In the genomic region with DNA sequence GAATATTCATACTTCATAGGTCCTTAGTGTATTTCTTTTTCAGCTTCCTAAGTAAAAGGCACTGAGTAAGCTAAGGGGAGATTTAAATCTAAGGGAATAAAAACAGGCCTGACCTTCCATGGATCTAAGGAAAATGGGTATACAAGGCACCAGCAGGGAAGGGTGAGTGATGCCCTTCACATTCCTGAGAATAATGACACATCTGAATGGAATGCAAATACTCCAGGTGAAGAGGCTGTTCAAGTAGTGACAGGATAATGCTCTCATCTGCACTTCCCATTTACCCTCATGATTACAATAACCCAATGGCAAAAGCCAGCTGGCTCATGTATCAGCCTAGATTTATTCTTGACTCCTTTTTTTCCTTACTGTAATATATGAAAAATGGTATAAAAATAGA, we compare ENCODE assay signal across 1 cellular context.
TF ChIP-seq lines count a peak whose summit lies in the region.

No MANE protein-coding gene starts in this region.

TF ChIP-seq in H1, 55 proteins besides CTCF, POLR2A, EP300 and RAD21 (continued from another document):
- TF ChIP-seq, protein P1, sequence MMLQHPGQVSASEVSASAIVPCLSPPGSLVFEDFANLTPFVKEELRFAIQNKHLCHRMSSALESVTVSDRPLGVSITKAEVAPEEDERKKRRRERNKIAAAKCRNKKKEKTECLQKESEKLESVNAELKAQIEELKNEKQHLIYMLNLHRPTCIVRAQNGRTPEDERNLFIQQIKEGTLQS (IDR thresholded peaks at IDR 0.05; ENCODE audit: insufficient read depth, low read depth, low read length) = no peak
- TF ChIP-seq CHD1 (IDR thresholded peaks at IDR 0.05; ENCODE audit: low read depth, low read length) = no peak
- TF ChIP-seq KDM1A (IDR thresholded peaks at IDR 0.05; ENCODE audit: borderline replicate concordance, low read length) = no peak
- TF ChIP-seq SUZ12 (IDR thresholded peaks at IDR 0.05; ENCODE audit: low read length) = no peak
- TF ChIP-seq, protein P2, sequence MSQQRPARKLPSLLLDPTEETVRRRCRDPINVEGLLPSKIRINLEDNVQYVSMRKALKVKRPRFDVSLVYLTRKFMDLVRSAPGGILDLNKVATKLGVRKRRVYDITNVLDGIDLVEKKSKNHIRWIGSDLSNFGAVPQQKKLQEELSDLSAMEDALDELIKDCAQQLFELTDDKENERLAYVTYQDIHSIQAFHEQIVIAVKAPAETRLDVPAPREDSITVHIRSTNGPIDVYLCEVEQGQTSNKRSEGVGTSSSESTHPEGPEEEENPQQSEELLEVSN (IDR thresholded peaks at IDR 0.05) = no peak
- no peak for TF ChIP-seq PHF8 (conservative IDR thresholded peaks at IDR 0.05; ENCODE audit: low read depth, low read length)
- TF ChIP-seq BACH1 (IDR thresholded peaks at IDR 0.05; ENCODE audit: low read length) = no peak
- no peak for TF ChIP-seq CEBPB (IDR thresholded peaks at IDR 0.05; ENCODE audit: low read depth, low read length)
- no peak for TF ChIP-seq SIRT6 (IDR thresholded peaks at IDR 0.05; ENCODE audit: low read length)
- no peak for TF ChIP-seq SIX5 (IDR thresholded peaks at IDR 0.05; ENCODE audit: low read depth, low read length)
- TF ChIP-seq TCF12 (IDR thresholded peaks at IDR 0.05; ENCODE audit: low read depth, low read length) = 0 out of 2 replicates have a peak, but pooled peaks have one; percentile 44
- peak; percentile 97 for TF ChIP-seq TEAD4 (IDR thresholded peaks at IDR 0.05; ENCODE audit: low read depth, low read length)
- TF ChIP-seq, protein P3, sequence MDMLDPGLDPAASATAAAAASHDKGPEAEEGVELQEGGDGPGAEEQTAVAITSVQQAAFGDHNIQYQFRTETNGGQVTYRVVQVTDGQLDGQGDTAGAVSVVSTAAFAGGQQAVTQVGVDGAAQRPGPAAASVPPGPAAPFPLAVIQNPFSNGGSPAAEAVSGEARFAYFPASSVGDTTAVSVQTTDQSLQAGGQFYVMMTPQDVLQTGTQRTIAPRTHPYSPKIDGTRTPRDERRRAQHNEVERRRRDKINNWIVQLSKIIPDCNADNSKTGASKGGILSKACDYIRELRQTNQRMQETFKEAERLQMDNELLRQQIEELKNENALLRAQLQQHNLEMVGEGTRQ (IDR thresholded peaks at IDR 0.05; ENCODE audit: low read length) = no peak
- TF ChIP-seq, protein P4, sequence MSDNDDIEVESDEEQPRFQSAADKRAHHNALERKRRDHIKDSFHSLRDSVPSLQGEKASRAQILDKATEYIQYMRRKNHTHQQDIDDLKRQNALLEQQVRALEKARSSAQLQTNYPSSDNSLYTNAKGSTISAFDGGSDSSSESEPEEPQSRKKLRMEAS (IDR thresholded peaks at IDR 0.05) = no peak
- TF ChIP-seq SP2 (IDR thresholded peaks at IDR 0.05; ENCODE audit: low read length) = no peak
- no peak for TF ChIP-seq KDM4A (IDR thresholded peaks at IDR 0.05; ENCODE audit: low read depth, low read length, severe bottlenecking)
- TF ChIP-seq CBX8 (IDR thresholded peaks at IDR 0.05; ENCODE audit: borderline replicate concordance, low read depth, low read length) = no peak
- no peak for TF ChIP-seq SP4 (IDR thresholded peaks at IDR 0.05; ENCODE audit: low read length)
- TF ChIP-seq, protein P5, sequence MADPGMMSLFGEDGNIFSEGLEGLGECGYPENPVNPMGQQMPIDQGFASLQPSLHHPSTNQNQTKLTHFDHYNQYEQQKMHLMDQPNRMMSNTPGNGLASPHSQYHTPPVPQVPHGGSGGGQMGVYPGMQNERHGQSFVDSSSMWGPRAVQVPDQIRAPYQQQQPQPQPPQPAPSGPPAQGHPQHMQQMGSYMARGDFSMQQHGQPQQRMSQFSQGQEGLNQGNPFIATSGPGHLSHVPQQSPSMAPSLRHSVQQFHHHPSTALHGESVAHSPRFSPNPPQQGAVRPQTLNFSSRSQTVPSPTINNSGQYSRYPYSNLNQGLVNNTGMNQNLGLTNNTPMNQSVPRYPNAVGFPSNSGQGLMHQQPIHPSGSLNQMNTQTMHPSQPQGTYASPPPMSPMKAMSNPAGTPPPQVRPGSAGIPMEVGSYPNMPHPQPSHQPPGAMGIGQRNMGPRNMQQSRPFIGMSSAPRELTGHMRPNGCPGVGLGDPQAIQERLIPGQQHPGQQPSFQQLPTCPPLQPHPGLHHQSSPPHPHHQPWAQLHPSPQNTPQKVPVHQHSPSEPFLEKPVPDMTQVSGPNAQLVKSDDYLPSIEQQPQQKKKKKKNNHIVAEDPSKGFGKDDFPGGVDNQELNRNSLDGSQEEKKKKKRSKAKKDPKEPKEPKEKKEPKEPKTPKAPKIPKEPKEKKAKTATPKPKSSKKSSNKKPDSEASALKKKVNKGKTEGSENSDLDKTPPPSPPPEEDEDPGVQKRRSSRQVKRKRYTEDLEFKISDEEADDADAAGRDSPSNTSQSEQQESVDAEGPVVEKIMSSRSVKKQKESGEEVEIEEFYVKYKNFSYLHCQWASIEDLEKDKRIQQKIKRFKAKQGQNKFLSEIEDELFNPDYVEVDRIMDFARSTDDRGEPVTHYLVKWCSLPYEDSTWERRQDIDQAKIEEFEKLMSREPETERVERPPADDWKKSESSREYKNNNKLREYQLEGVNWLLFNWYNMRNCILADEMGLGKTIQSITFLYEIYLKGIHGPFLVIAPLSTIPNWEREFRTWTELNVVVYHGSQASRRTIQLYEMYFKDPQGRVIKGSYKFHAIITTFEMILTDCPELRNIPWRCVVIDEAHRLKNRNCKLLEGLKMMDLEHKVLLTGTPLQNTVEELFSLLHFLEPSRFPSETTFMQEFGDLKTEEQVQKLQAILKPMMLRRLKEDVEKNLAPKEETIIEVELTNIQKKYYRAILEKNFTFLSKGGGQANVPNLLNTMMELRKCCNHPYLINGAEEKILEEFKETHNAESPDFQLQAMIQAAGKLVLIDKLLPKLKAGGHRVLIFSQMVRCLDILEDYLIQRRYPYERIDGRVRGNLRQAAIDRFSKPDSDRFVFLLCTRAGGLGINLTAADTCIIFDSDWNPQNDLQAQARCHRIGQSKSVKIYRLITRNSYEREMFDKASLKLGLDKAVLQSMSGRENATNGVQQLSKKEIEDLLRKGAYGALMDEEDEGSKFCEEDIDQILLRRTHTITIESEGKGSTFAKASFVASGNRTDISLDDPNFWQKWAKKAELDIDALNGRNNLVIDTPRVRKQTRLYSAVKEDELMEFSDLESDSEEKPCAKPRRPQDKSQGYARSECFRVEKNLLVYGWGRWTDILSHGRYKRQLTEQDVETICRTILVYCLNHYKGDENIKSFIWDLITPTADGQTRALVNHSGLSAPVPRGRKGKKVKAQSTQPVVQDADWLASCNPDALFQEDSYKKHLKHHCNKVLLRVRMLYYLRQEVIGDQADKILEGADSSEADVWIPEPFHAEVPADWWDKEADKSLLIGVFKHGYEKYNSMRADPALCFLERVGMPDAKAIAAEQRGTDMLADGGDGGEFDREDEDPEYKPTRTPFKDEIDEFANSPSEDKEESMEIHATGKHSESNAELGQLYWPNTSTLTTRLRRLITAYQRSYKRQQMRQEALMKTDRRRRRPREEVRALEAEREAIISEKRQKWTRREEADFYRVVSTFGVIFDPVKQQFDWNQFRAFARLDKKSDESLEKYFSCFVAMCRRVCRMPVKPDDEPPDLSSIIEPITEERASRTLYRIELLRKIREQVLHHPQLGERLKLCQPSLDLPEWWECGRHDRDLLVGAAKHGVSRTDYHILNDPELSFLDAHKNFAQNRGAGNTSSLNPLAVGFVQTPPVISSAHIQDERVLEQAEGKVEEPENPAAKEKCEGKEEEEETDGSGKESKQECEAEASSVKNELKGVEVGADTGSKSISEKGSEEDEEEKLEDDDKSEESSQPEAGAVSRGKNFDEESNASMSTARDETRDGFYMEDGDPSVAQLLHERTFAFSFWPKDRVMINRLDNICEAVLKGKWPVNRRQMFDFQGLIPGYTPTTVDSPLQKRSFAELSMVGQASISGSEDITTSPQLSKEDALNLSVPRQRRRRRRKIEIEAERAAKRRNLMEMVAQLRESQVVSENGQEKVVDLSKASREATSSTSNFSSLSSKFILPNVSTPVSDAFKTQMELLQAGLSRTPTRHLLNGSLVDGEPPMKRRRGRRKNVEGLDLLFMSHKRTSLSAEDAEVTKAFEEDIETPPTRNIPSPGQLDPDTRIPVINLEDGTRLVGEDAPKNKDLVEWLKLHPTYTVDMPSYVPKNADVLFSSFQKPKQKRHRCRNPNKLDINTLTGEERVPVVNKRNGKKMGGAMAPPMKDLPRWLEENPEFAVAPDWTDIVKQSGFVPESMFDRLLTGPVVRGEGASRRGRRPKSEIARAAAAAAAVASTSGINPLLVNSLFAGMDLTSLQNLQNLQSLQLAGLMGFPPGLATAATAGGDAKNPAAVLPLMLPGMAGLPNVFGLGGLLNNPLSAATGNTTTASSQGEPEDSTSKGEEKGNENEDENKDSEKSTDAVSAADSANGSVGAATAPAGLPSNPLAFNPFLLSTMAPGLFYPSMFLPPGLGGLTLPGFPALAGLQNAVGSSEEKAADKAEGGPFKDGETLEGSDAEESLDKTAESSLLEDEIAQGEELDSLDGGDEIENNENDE (IDR thresholded peaks at IDR 0.05; ENCODE audit: insufficient replicate concordance, low read length) = no peak
- TF ChIP-seq ASH2L (IDR thresholded peaks at IDR 0.05; ENCODE audit: low read length) = no peak
- TF ChIP-seq CREB1 (IDR thresholded peaks at IDR 0.05) = no peak
- TF ChIP-seq RXRA (IDR thresholded peaks at IDR 0.05; ENCODE audit: insufficient read depth, low read depth, low read length) = no peak
- TF ChIP-seq ZNF274 (IDR thresholded peaks at IDR 0.05; ENCODE audit: borderline replicate concordance, extremely low read depth, low read length) = no peak
- no peak for TF ChIP-seq POU5F1 (IDR thresholded peaks at IDR 0.05; ENCODE audit: low read depth, low read length)
- no peak for TF ChIP-seq RNF2 (IDR thresholded peaks at IDR 0.05; ENCODE audit: borderline replicate concordance, low read depth, low read length, missing control alignments, poor library complexity, severe bottlenecking)
- no peak for TF ChIP-seq NRF1 (IDR thresholded peaks at IDR 0.05; ENCODE audit: low read depth, low read length)
- TF ChIP-seq RBBP5 (IDR thresholded peaks at IDR 0.05; ENCODE audit: borderline replicate concordance, low read depth, low read length) = no peak
- TF ChIP-seq, protein P6, sequence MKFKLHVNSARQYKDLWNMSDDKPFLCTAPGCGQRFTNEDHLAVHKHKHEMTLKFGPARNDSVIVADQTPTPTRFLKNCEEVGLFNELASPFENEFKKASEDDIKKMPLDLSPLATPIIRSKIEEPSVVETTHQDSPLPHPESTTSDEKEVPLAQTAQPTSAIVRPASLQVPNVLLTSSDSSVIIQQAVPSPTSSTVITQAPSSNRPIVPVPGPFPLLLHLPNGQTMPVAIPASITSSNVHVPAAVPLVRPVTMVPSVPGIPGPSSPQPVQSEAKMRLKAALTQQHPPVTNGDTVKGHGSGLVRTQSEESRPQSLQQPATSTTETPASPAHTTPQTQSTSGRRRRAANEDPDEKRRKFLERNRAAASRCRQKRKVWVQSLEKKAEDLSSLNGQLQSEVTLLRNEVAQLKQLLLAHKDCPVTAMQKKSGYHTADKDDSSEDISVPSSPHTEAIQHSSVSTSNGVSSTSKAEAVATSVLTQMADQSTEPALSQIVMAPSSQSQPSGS (IDR thresholded peaks at IDR 0.05; ENCODE audit: low read length) = peak; percentile 32; the same call in 1 of the 2 replicates
- TF ChIP-seq MAFK (IDR thresholded peaks at IDR 0.05; ENCODE audit: low read depth, low read length) = no peak
- TF ChIP-seq KDM5A (IDR thresholded peaks at IDR 0.05; ENCODE audit: low read length) = no peak
- no peak for TF ChIP-seq CBX5 (IDR thresholded peaks at IDR 0.05; ENCODE audit: low read depth, low read length)
- TF ChIP-seq CTBP2 (IDR thresholded peaks at IDR 0.05; ENCODE audit: borderline replicate concordance, insufficient read depth, insufficient read length, low read length) = no peak
- TF ChIP-seq YY1 (IDR thresholded peaks at IDR 0.05; ENCODE audit: low read depth, low read length) = no peak
- TF ChIP-seq GTF2F1 (IDR thresholded peaks at IDR 0.05; ENCODE audit: borderline replicate concordance, low read depth, low read length) = no peak
